ENCODE assay signal across 23 cellular contexts in the genomic region with DNA sequence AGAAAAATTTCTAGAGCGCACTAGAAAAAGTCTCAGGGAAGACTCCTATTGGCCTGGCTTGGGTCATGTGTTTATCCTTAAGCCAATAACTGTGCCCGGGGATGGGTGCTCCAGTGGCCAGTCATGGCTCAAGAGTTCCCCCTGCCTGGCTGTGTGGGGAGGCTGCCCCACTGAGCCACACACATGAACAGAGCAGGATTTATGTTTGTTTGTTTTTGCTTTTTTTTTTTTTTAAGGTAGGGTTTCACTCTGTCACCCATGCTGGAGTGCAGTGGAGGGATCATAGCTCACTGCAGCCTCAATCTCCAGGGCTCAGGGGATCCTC. TPM values are rescaled to one million over a fixed set of nuclear protein-coding genes. Genes with fewer than 3 reads are reported as not detected.
"Had no signal": no experiment of that assay in that cellular context is flagged by ENCODE, and none has a peak within 500 bp of the region (broad histone marks: within the 10 kb centered on the region; RNA-seq: fewer than 3 reads in every experiment).

No MANE protein-coding gene starts in this region.

- H3K9me3 Mint-ChIP-seq: activated CD4-positive, alpha-beta T cell treated with anti-CD3 and anti-CD28 coated beads, Interleukin-2, amount 10 ng/mL, durations not matched to agents 24 days and 14 days; activated naive CD8-positive, alpha-beta T cell treated with anti-CD3 and anti-CD28 coated beads, Interleukin-2, amount 10 ng/mL, durations not matched to agents 7 days and 5 days; activated T-cell treated with anti-CD3 and anti-CD28 coated beads, Interleukin-2, amount 50 U/mL, for 24 hours; activated T-helper 2 cell treated with anti-CD3 and anti-CD28 coated beads, Interferon-gamma antibody, Interleukin-2, Interleukin-4, amounts not matched to agents 10 μg/mL and 5 μg/mL and 100 μg/mL, durations not matched to agents 14 hours and 24 hours and 36 hours had no signal

- ATAC-seq: activated CD8-positive, alpha-beta T cell treated with anti-CD3 and anti-CD28 coated beads, Interleukin-2, amount 10 ng/mL, durations not matched to agents 7 days and 5 days; foreskin keratinocyte; stimulated activated naive CD8-positive, alpha-beta T cell treated with anti-CD3 and anti-CD28 coated beads, Interleukin-15, Interleukin-2, amounts not matched to agents 100 U/mL and 50 U/mL, for 24 hours had no signal

- H3K36me3 Mint-ChIP-seq: activated naive CD8-positive, alpha-beta T cell treated with anti-CD3 and anti-CD28 coated beads, Interleukin-2, amount 10 ng/mL, durations not matched to agents 7 days and 5 days had no signal

- DNase-seq: activated CD4-positive, alpha-beta T cell treated with anti-CD3 and anti-CD28 coated beads, Interleukin-2, amount 10 ng/mL, durations not matched to agents 24 days and 14 days; activated CD8-positive, alpha-beta T cell treated with anti-CD3 and anti-CD28 coated beads, Interleukin-2, amount 10 ng/mL, durations not matched to agents 7 days and 5 days; activated naive CD4-positive, alpha-beta T cell treated with Interleukin-2 at 50 U/mL for 16 hours; activated naive CD8-positive, alpha-beta T cell treated with anti-CD3 and anti-CD28 coated beads, Interleukin-2, amount 10 ng/mL, durations not matched to agents 7 days and 5 days; activated T-cell treated with anti-CD3 and anti-CD28 coated beads, Interleukin-2, amount 50 U/mL, for 24 hours; amygdala; caudate nucleus; foreskin keratinocyte; glutamatergic neuron; hypothalamus; islet precursor cell; midbrain; occipital lobe; stimulated activated naive CD8-positive, alpha-beta T cell treated with anti-CD3 and anti-CD28 coated beads, Interleukin-15, Interleukin-2, amounts not matched to agents 100 U/mL and 50 U/mL, for 24 hours; substantia nigra; T1000; tibial artery; uterus had no signal

- H3K27me3 Mint-ChIP-seq: activated T-cell treated with anti-CD3 and anti-CD28 coated beads, Interleukin-2, amount 50 U/mL, for 24 hours had no signal

- H3K4me1 Mint-ChIP-seq: activated CD4-positive, alpha-beta T cell treated with anti-CD3 and anti-CD28 coated beads, Interleukin-2, amount 10 ng/mL, durations not matched to agents 24 days and 14 days; activated naive CD8-positive, alpha-beta T cell treated with anti-CD3 and anti-CD28 coated beads, Interleukin-2, amount 10 ng/mL, durations not matched to agents 7 days and 5 days had no signal

- H3K4me3 Mint-ChIP-seq: activated CD4-positive, alpha-beta T cell treated with anti-CD3 and anti-CD28 coated beads, Interleukin-2, amount 10 ng/mL, durations not matched to agents 24 days and 14 days; activated CD8-positive, alpha-beta T cell treated with anti-CD3 and anti-CD28 coated beads, Interleukin-2, amount 10 ng/mL, durations not matched to agents 7 days and 5 days; activated naive CD8-positive, alpha-beta T cell treated with anti-CD3 and anti-CD28 coated beads, Interleukin-2, amount 10 ng/mL, durations not matched to agents 7 days and 5 days; activated T-cell treated with anti-CD3 and anti-CD28 coated beads, Interleukin-2, amount 50 U/mL, for 24 hours had no signal

- H3K27ac Mint-ChIP-seq: activated CD4-positive, alpha-beta T cell treated with anti-CD3 and anti-CD28 coated beads, Interleukin-2, amount 10 ng/mL, durations not matched to agents 24 days and 14 days; activated CD8-positive, alpha-beta T cell treated with anti-CD3 and anti-CD28 coated beads, Interleukin-2, amount 10 ng/mL, durations not matched to agents 7 days and 5 days; activated naive CD8-positive, alpha-beta T cell treated with anti-CD3 and anti-CD28 coated beads, Interleukin-2, amount 10 ng/mL, durations not matched to agents 7 days and 5 days; activated T-cell treated with anti-CD3 and anti-CD28 coated beads, Interleukin-2, amount 50 U/mL, for 24 hours; activated T-helper 2 cell treated with anti-CD3 and anti-CD28 coated beads, Interferon-gamma antibody, Interleukin-2, Interleukin-4, amounts not matched to agents 10 μg/mL and 5 μg/mL and 100 μg/mL, durations not matched to agents 14 hours and 24 hours and 36 hours had no signal

RNA-seq across cellular contexts. Expression of a gene that starts 21.8 kb away (rescaled TPM):
- total RNA-seq: activated CD4-positive, alpha-beta T cell treated with anti-CD3 and anti-CD28 coated beads, Interleukin-2, amount 10 ng/mL, durations not matched to agents 24 days and 14 days; activated CD8-positive, alpha-beta T cell treated with anti-CD3 and anti-CD28 coated beads, Interleukin-2, amount 10 ng/mL, durations not matched to agents 7 days and 5 days; activated naive CD8-positive, alpha-beta T cell treated with anti-CD3 and anti-CD28 coated beads, Interleukin-2, amount 10 ng/mL, durations not matched to agents 7 days and 5 days; activated T-helper 2 cell treated with anti-CD3 and anti-CD28 coated beads, Interferon-gamma antibody, Interleukin-2, Interleukin-4, amounts not matched to agents 10 μg/mL and 5 μg/mL and 100 μg/mL, durations not matched to agents 14 hours and 24 hours and 36 hours; dermis microvascular lymphatic vessel endothelial cell; fibroblast of lung; left lobe of liver; lung microvascular endothelial cell; occipital lobe had no signal
